25 cellular contexts compared by ENCODE assay signal in genomic region chrX:17081969-17082368, GRCh38.
A peak's percentile ranks its signal among the peaks of the same experiment; 100 is the strongest.
DNase-seq lines count a peak whose midpoint lies in the region; ATAC-seq, FAIRE-seq and TF ChIP-seq lines count a peak whose summit lies in the region.
"Had no signal": no experiment of that assay in that cellular context is flagged by ENCODE, and none has a peak within 500 bp of the region (broad histone marks: within the 10 kb centered on the region; RNA-seq: fewer than 3 reads in every experiment).

No MANE protein-coding gene starts in this region.

- peak; percentile 24 for FAIRE-seq in endothelial cell of umbilical vein (lab: Jason Lieb, UNC)

- H3K4me1 ChIP-seq in endothelial cell of umbilical vein (ENCODE audit: control insufficient read depth, extremely low read depth, insufficient read depth, low read length) (peaks cover 14% of the 10 kb centered on the region), neural progenitor cell (no peaks in the 10 kb centered on the region), GM23248 (ENCODE audit: insufficient read depth) (peaks cover 15% of the 10 kb centered on the region)
- H3K4me1 ChIP-seq: breast epithelium, left lung had no signal

- H2AFZ ChIP-seq in endothelial cell of umbilical vein (ENCODE audit: low read depth, low read length) (no peak overlapping the region), neural progenitor cell (replicated peaks) (no peak overlapping the region), GM23248 (no peak overlapping the region)

- H3K27ac ChIP-seq in endothelial cell of umbilical vein (ENCODE audit: insufficient read depth, low read depth, low read length), result no peak overlapping the region
- no peak overlapping the region for H3K27ac ChIP-seq in neural progenitor cell
- H3K27ac ChIP-seq in GM23248, result no peak overlapping the region
- H3K27ac ChIP-seq: breast epithelium, heart right ventricle, left lung, VCaP had no signal

- dilution Hi-C loops in endothelial cell of umbilical vein (cut with MboI; ENCODE audit: extremely low pct_ligation_motif_present, low sequenced_read_pairs), result no loop called here

- H3K4me3 Mint-ChIP-seq in neural progenitor cell, result no peak overlapping the region
- H3K4me3 Mint-ChIP-seq in natural killer cell treated with Interleukin-12 subunit alpha and Interleukin-12 subunit beta and Interleukin-15 and Interleukin-18, amount 100 ng/mL, for 72 hours, result no peak overlapping the region
- H3K4me3 Mint-ChIP-seq: activated CD4-positive, alpha-beta T cell treated with anti-CD3 and anti-CD28 coated beads, Interleukin-2, amount 10 ng/mL, durations not matched to agents 7 days and 5 days; activated naive CD4-positive, alpha-beta T cell treated with anti-CD3 and anti-CD28 coated beads, Interleukin-2, amount 10 ng/mL, durations not matched to agents 7 days and 5 days; CD14-positive monocyte had no signal

- H3K36me3 ChIP-seq in endothelial cell of umbilical vein (ENCODE audit: control insufficient read depth in 2 of 2, extremely low read depth in 1 of 2, insufficient read depth in 2 of 2, low read length in 2 of 2) (no peaks in the 10 kb centered on the region), neural progenitor cell (no peaks in the 10 kb centered on the region), GM23248 (ENCODE audit: low read depth) (no peaks in the 10 kb centered on the region)
- H3K36me3 ChIP-seq: breast epithelium, heart right ventricle, left lung had no signal

- H3F3A ChIP-seq in neural progenitor cell (ENCODE audit: low read depth), result no peaks in the 10 kb centered on the region
- no peaks in the 10 kb centered on the region for H3F3A ChIP-seq in GM23248 (ENCODE audit: insufficient read depth)

- H3K27me3 ChIP-seq in endothelial cell of umbilical vein (ENCODE audit: control insufficient read depth in 2 of 2, insufficient read depth in 2 of 2, low read length in 2 of 2) (no peaks in the 10 kb centered on the region), neural progenitor cell (no peaks in the 10 kb centered on the region), GM23248 (replicated peaks; ENCODE audit: insufficient read depth) (no peaks in the 10 kb centered on the region)
- H3K27me3 ChIP-seq: left lung had no signal

- no peak for TF ChIP-seq POLR2A in endothelial cell of umbilical vein (IDR thresholded peaks at IDR 0.05; ENCODE audit: low read depth, low read length)

- H3K9me3 ChIP-seq in endothelial cell of umbilical vein (replicated peaks; ENCODE audit: control insufficient read depth, insufficient read depth, low read length), result no peaks in the 10 kb centered on the region
- H3K9me3 ChIP-seq in neural progenitor cell (ENCODE audit: low read depth), result no peaks in the 10 kb centered on the region
- no peaks in the 10 kb centered on the region for H3K9me3 ChIP-seq in GM23248 (ENCODE audit: low read depth)
- H3K9me3 ChIP-seq: breast epithelium, heart right ventricle, left lung had no signal

- no peaks in the 10 kb centered on the region for H3K79me2 ChIP-seq in endothelial cell of umbilical vein (ENCODE audit: control insufficient read depth, insufficient read depth, low read length)
- H3K79me2 ChIP-seq in neural progenitor cell (ENCODE audit: low read depth), result no peaks in the 10 kb centered on the region
- no peaks in the 10 kb centered on the region for H3K79me2 ChIP-seq in GM23248 (ENCODE audit: insufficient read depth)

- 57 to 60% methylated on average over 2 of the region's 2 CpGs for WGBS in GM23248 (ENCODE audit: low coverage in 1 of 2, low lambda C conversion rate in 2 of 2, missing lambda C conversion rate in 2 of 2), 2 experiments

- intact Hi-C loops in endothelial cell of umbilical vein (cut with micrococcal nuclease), result loop anchor here (2.0 to 5.0 kb wide), 2 partner anchors 199 to 255 kb away; no protein-coding TSS in a partner anchor

- in situ Hi-C loops in G401 (cut with HindIII; ENCODE audit: low sequenced_read_pairs), result no loop called here
- in situ Hi-C loops in GM23248 (cut with MboI), result no loop called here

- ATAC-seq in GM21737 (IDR thresholded peaks at IDR 0.05; ENCODE audit: unreplicated experiment) (no peak), HG03432 (IDR thresholded peaks at IDR 0.05; ENCODE audit: unreplicated experiment) (no peak)
- ATAC-seq in natural killer cell treated with Interleukin-12 subunit alpha and Interleukin-12 subunit beta and Interleukin-15 and Interleukin-18, amount 100 ng/mL, for 72 hours, result no peak
- ATAC-seq: left lung had no signal

- H4K20me1 ChIP-seq in endothelial cell of umbilical vein (replicated peaks; ENCODE audit: control insufficient read depth, extremely low read depth, insufficient read depth, low read length), result no peaks in the 10 kb centered on the region
- H4K20me1 ChIP-seq in neural progenitor cell (ENCODE audit: low read depth), result no peaks in the 10 kb centered on the region
- no peaks in the 10 kb centered on the region for H4K20me1 ChIP-seq in GM23248 (ENCODE audit: insufficient read depth)

- TF ChIP-seq CTCF in endothelial cell of umbilical vein (IDR thresholded peaks at IDR 0.05; ENCODE audit: extremely low read depth in 1 of 2, insufficient read depth in 1 of 2, low read depth in 1 of 2, low read length in 2 of 2) (no peak), neural progenitor cell (IDR thresholded peaks at IDR 0.05) (no peak)

- no peaks in the 10 kb centered on the region for H3K9me1 ChIP-seq in endothelial cell of umbilical vein (replicated peaks; ENCODE audit: control insufficient read depth, extremely low read depth, insufficient read depth, low read length)

- H3K4me2 ChIP-seq in endothelial cell of umbilical vein (ENCODE audit: insufficient read depth, low read length) (no peak overlapping the region), neural progenitor cell (no peak overlapping the region), GM23248 (ENCODE audit: unreplicated experiment) (no peak overlapping the region)

- no peak overlapping the region for H3K27ac Mint-ChIP-seq in neural progenitor cell
- H3K27ac Mint-ChIP-seq in natural killer cell treated with Interleukin-12 subunit alpha and Interleukin-12 subunit beta and Interleukin-15 and Interleukin-18, amount 100 ng/mL, for 72 hours, result no peak overlapping the region
- H3K27ac Mint-ChIP-seq: activated CD4-positive, alpha-beta T cell treated with anti-CD3 and anti-CD28 coated beads, Interleukin-2, amount 10 ng/mL, durations not matched to agents 7 days and 5 days; activated naive CD4-positive, alpha-beta T cell treated with anti-CD3 and anti-CD28 coated beads, Interleukin-2, amount 10 ng/mL, durations not matched to agents 7 days and 5 days; CD14-positive monocyte had no signal

- no peaks in the 10 kb centered on the region for H3K36me3 Mint-ChIP-seq in neural progenitor cell
- H3K36me3 Mint-ChIP-seq in natural killer cell treated with Interleukin-12 subunit alpha and Interleukin-12 subunit beta and Interleukin-15 and Interleukin-18, amount 100 ng/mL, for 72 hours, result no peaks in the 10 kb centered on the region
- H3K36me3 Mint-ChIP-seq: activated naive CD4-positive, alpha-beta T cell treated with anti-CD3 and anti-CD28 coated beads, Interleukin-2, amount 10 ng/mL, durations not matched to agents 7 days and 5 days had no signal

- no peaks in the 10 kb centered on the region for H3K27me3 Mint-ChIP-seq in neural progenitor cell (ENCODE audit: insufficient read depth, low read depth)
- peaks cover 20 to 28% of the 10 kb centered on the region in 2 donors for H3K27me3 Mint-ChIP-seq in natural killer cell treated with Interleukin-12 subunit alpha and Interleukin-12 subunit beta and Interleukin-15 and Interleukin-18, amount 100 ng/mL, for 72 hours
- H3K27me3 Mint-ChIP-seq: activated naive CD4-positive, alpha-beta T cell treated with anti-CD3 and anti-CD28 coated beads, Interleukin-2, amount 10 ng/mL, durations not matched to agents 7 days and 5 days had no signal

- CTCF ChIA-PET in endothelial cell of umbilical vein (lab: Charles Lee), result interaction anchor here (0.8 to 4.4 kb wide), 7 partner anchors 9 to 255 kb away, joined by 3 to 39 read pairs (median 5); no protein-coding TSS in a partner anchor

- POLR2A ChIA-PET in endothelial cell of umbilical vein (lab: Charles Lee), result no interaction called here

- H3K9ac ChIP-seq in endothelial cell of umbilical vein (replicated peaks; ENCODE audit: extremely low read depth, insufficient read depth, low read length) (no peak overlapping the region), neural progenitor cell (no peak overlapping the region), GM23248 (no peak overlapping the region)

- H3K4me3 ChIP-seq in endothelial cell of umbilical vein (replicated peaks in 1 of 3; ENCODE audit: insufficient read depth in 1 of 3, low read depth in 1 of 3, low read length in 3 of 3), result no peak overlapping the region
- H3K4me3 ChIP-seq in neural progenitor cell, result no peak overlapping the region
- no peak overlapping the region for H3K4me3 ChIP-seq in GM23248
- H3K4me3 ChIP-seq: breast epithelium, heart right ventricle, left lung had no signal

- H3K4me1 Mint-ChIP-seq in neural progenitor cell, result peaks cover 9% of the 10 kb centered on the region
- no peaks in the 10 kb centered on the region for H3K4me1 Mint-ChIP-seq in natural killer cell treated with Interleukin-12 subunit alpha and Interleukin-12 subunit beta and Interleukin-15 and Interleukin-18, amount 100 ng/mL, for 72 hours (ENCODE audit: low read depth in 2 of 2)
- H3K4me1 Mint-ChIP-seq: activated CD4-positive, alpha-beta T cell treated with anti-CD3 and anti-CD28 coated beads, Interleukin-2, amount 10 ng/mL, durations not matched to agents 7 days and 5 days; activated naive CD4-positive, alpha-beta T cell treated with anti-CD3 and anti-CD28 coated beads, Interleukin-2, amount 10 ng/mL, durations not matched to agents 7 days and 5 days had no signal

- H3K9me3 Mint-ChIP-seq in neural progenitor cell, result no peaks in the 10 kb centered on the region
- no peaks in the 10 kb centered on the region for H3K9me3 Mint-ChIP-seq in natural killer cell treated with Interleukin-12 subunit alpha and Interleukin-12 subunit beta and Interleukin-15 and Interleukin-18, amount 100 ng/mL, for 72 hours
- H3K9me3 Mint-ChIP-seq: activated CD4-positive, alpha-beta T cell treated with anti-CD3 and anti-CD28 coated beads, Interleukin-2, amount 10 ng/mL, durations not matched to agents 7 days and 5 days; activated naive CD4-positive, alpha-beta T cell treated with anti-CD3 and anti-CD28 coated beads, Interleukin-2, amount 10 ng/mL, durations not matched to agents 7 days and 5 days had no signal

- DNase-seq in G401 (ENCODE audit: low spot score) (peak; percentile 35), NCI-H526 (lab: John Stamatoyannopoulos, UW) (peak; percentile 4 to 35), endothelial cell of umbilical vein (ENCODE audit: low read depth, low spot score) (no peak), neural progenitor cell (ENCODE audit: low spot score) (peak; percentile 21), GM23248 (no peak)
- no peak for DNase-seq in natural killer cell treated with Interleukin-12 subunit alpha and Interleukin-12 subunit beta and Interleukin-15 and Interleukin-18, amount 100 ng/mL, for 72 hours (ENCODE audit: low spot score)
- DNase-seq: activated CD4-positive, alpha-beta T cell treated with anti-CD3 and anti-CD28 coated beads, Interleukin-2, amount 10 ng/mL, durations not matched to agents 7 days and 5 days; activated naive CD4-positive, alpha-beta T cell treated with anti-CD3 and anti-CD28 coated beads, Interleukin-2, amount 10 ng/mL, durations not matched to agents 7 days and 5 days; Calu3; EL; H7; heart right ventricle; left lung; mesenchymal stem cell; NCI-H1048; nucleus accumbens; SHP77 treated with DMSO at 0.1 percent for 48 hours; stimulated activated naive CD4-positive, alpha-beta T cell treated with Interleukin-2 at 50 U/mL for 16 hours; SW 1271; T-helper 9 cell had no signal

- BruUV-seq in endothelial cell of umbilical vein (replicated peaks; lab: Mats Ljungman, UMichigan), result no TSS peak

- H3K9me2 ChIP-seq in GM23248 (ENCODE audit: insufficient read depth), result no peaks in the 10 kb centered on the region

Comparison
In these comparisons a context has a peak if more than half of its experiments do, and no peak if none do; other contexts are left out.
1. DNase-seq: peak in G401 (single experiment), NCI-H526 (2 of 2) and neural progenitor cell (single experiment); none in endothelial cell of umbilical vein (single experiment), GM23248 (single experiment) and natural killer cell treated with Interleukin-12 subunit alpha and Interleukin-12 subunit beta and Interleukin-15 and Interleukin-18, amount 100 ng/mL, for 72 hours (single experiment).